In genomic region chr1:39850606-39851216, GRCh38 we compare ENCODE assay signal across 22 cellular contexts. TPM values are rescaled to one million over a fixed set of nuclear protein-coding genes. Genes with fewer than 3 reads are reported as not detected.
A peak's percentile ranks its signal among the peaks of the same experiment; 100 is the strongest.
DNase-seq lines count a peak whose midpoint lies in the region; ATAC-seq and TF ChIP-seq lines count a peak whose summit lies in the region.
"Had no signal": no experiment of that assay in that cellular context is flagged by ENCODE, and none has a peak within 500 bp of the region (broad histone marks: within the 10 kb centered on the region; RNA-seq: fewer than 3 reads in every experiment).

No MANE protein-coding gene starts in this region.

- peak overlapping the region; percentile 38 for H3K4me2 ChIP-seq in mammary epithelial cell (ENCODE audit: insufficient read depth, low read depth, low read length)

- peak overlapping the region in 1 of 3 experiments; percentile 11 for H3K4me3 ChIP-seq in mammary epithelial cell (replicated peaks in 1 of 3; ENCODE audit: insufficient read depth in 1 of 3, low read depth in 2 of 3, low read length in 3 of 3)
- no peak overlapping the region for H3K4me3 ChIP-seq in foreskin fibroblast (ENCODE audit: low read depth in 1 of 2, low read length in 2 of 2)
- H3K4me3 ChIP-seq in BE2C (ENCODE audit: low read depth, low read length) = no peak overlapping the region
- H3K4me3 ChIP-seq: HAP-1 had no signal

- no peaks in the 10 kb centered on the region for H3K9me3 Mint-ChIP-seq in MCF 10A (ENCODE audit: unreplicated experiment)
- H3K9me3 Mint-ChIP-seq in type B pancreatic cell = no peaks in the 10 kb centered on the region

- H2AFZ ChIP-seq in mammary epithelial cell (ENCODE audit: low read depth, low read length) = no peak overlapping the region

- H3K36me3 ChIP-seq in mammary epithelial cell (ENCODE audit: insufficient read depth, low read length) = peaks cover 12% of the 10 kb centered on the region
- peaks cover 4% of the 10 kb centered on the region; the same call in 1 of the 2 replicates for H3K36me3 ChIP-seq in BE2C

- H3K9ac ChIP-seq in mammary epithelial cell (ENCODE audit: insufficient read depth, low read length) = no peak overlapping the region

- CTCF ChIA-PET in mammary epithelial cell (lab: Charles Lee; ENCODE audit: low non-redundant PET) (interaction anchor here (0.9 kb wide), 1 partner anchor 52 kb away, joined by 6 read pairs; the partner anchor contains the start of gene MYCL), MCF 10A (lab: Yijun Ruan, JAX) (interaction anchor here (1.2 to 1.9 kb wide), 4 partner anchors 35 to 175 kb away, joined by 3 to 14 read pairs (median 4); partner anchors contain the start of gene MYCL)

- no peak for TF ChIP-seq POLR2A in GM18505 (IDR thresholded peaks at IDR 0.05; ENCODE audit: borderline replicate concordance, extremely low read depth, insufficient read depth, insufficient read length)

- no peak overlapping the region for H3K4me3 Mint-ChIP-seq in MCF 10A (ENCODE audit: unreplicated experiment)
- peak overlapping the region; percentile 15 for H3K4me3 Mint-ChIP-seq in T-helper 17 cell
- H3K4me3 Mint-ChIP-seq in type B pancreatic cell = peak overlapping the region; percentile 61
- H3K4me3 Mint-ChIP-seq: activated CD8-positive, alpha-beta memory T cell treated with anti-CD3 and anti-CD28 coated beads, Interleukin-2, amount 10 ng/mL, durations not matched to agents 7 days and 5 days had no signal

- peaks cover 35% of the 10 kb centered on the region for H3K79me2 ChIP-seq in mammary epithelial cell (ENCODE audit: insufficient read depth, low read length)

- H3K36me3 Mint-ChIP-seq in MCF 10A (ENCODE audit: insufficient read depth, unreplicated experiment) = peaks cover 41% of the 10 kb centered on the region
- H3K36me3 Mint-ChIP-seq in T-helper 17 cell (ENCODE audit: low read depth) = peaks cover 3% of the 10 kb centered on the region
- H3K36me3 Mint-ChIP-seq in type B pancreatic cell = peaks cover 24% of the 10 kb centered on the region

- no peaks in the 10 kb centered on the region for H3K9me3 ChIP-seq in mammary epithelial cell (replicated peaks; ENCODE audit: insufficient read depth, low read length)
- H3K9me3 ChIP-seq in T-helper 17 cell (ENCODE audit: control insufficient read depth, low read length, poor library complexity, severe bottlenecking) = no peaks in the 10 kb centered on the region
- H3K9me3 ChIP-seq in BE2C = no peaks in the 10 kb centered on the region
- H3K9me3 ChIP-seq: HAP-1 had no signal

- H3K4me1 ChIP-seq in mammary epithelial cell (ENCODE audit: insufficient read depth, low read length) (peaks cover 27% of the 10 kb centered on the region), foreskin keratinocyte (peaks cover 24% of the 10 kb centered on the region), BE2C (peaks cover 5% of the 10 kb centered on the region; the same call in 1 of the 2 replicates)

- H3K4me1 Mint-ChIP-seq in MCF 10A (ENCODE audit: insufficient read depth, unreplicated experiment) (peaks cover 18% of the 10 kb centered on the region), T-helper 17 cell (peaks cover 12% of the 10 kb centered on the region), type B pancreatic cell (ENCODE audit: unreplicated experiment) (peaks cover 26% of the 10 kb centered on the region)

- H3K27me3 Mint-ChIP-seq in MCF 10A (ENCODE audit: insufficient read depth, unreplicated experiment) (no peaks in the 10 kb centered on the region), T-helper 17 cell (no peaks in the 10 kb centered on the region), type B pancreatic cell (no peaks in the 10 kb centered on the region)
- H3K27me3 Mint-ChIP-seq: activated CD8-positive, alpha-beta memory T cell treated with anti-CD3 and anti-CD28 coated beads, Interleukin-2, amount 10 ng/mL, durations not matched to agents 7 days and 5 days had no signal

- H3K27me3 ChIP-seq in mammary epithelial cell (ENCODE audit: insufficient read depth, low read length) (no peaks in the 10 kb centered on the region), foreskin keratinocyte (no peaks in the 10 kb centered on the region), BE2C (no peaks in the 10 kb centered on the region)

- intact Hi-C loops in mammary epithelial cell (cut with micrococcal nuclease) (loop anchor here (5.0 kb wide), 1 partner anchor 52 kb away; the partner anchor contains the start of gene MYCL), MCF 10A (cut with micrococcal nuclease) (loop anchor here (5.0 kb wide), 1 partner anchor 52 kb away; the partner anchor contains the start of gene MYCL)

- peak; percentile 56 for ATAC-seq in T-helper 17 cell
- ATAC-seq in foreskin keratinocyte = no peak
- no peak for ATAC-seq in GM18505 (IDR thresholded peaks at IDR 0.05; ENCODE audit: unreplicated experiment)
- ATAC-seq: activated CD4-positive, CD25-positive, alpha-beta regulatory T cell treated with anti-CD3 and anti-CD28 coated beads, Interleukin-2, amount 50 U/mL, for 24 hours; activated CD8-positive, alpha-beta memory T cell treated with anti-CD3 and anti-CD28 coated beads, Interleukin-2, amount 10 ng/mL, durations not matched to agents 7 days and 5 days; left ventricle myocardium superior had no signal

- no peak for TF ChIP-seq CTCF in mammary epithelial cell (conservative IDR thresholded peaks at IDR 0.05 in 1 of 2, IDR thresholded peaks at IDR 0.05 in 1 of 2; ENCODE audit: extremely low read depth in 1 of 2, insufficient read depth in 1 of 2, low read depth in 1 of 2, low read length in 2 of 2)
- TF ChIP-seq CTCF in MCF 10A (IDR thresholded peaks at IDR 0.05; ENCODE audit: unreplicated experiment) = no peak
- no peak for TF ChIP-seq CTCF in foreskin keratinocyte (conservative IDR thresholded peaks at IDR 0.05)
- TF ChIP-seq CTCF in type B pancreatic cell (conservative IDR thresholded peaks at IDR 0.05) = no peak
- TF ChIP-seq CTCF in foreskin fibroblast (IDR thresholded peaks at IDR 0.05; ENCODE audit: low read depth, low read length) = no peak
- no peak for TF ChIP-seq CTCF in BE2C (IDR thresholded peaks at IDR 0.05; ENCODE audit: low read depth, low read length)

- in situ Hi-C loops in mammary epithelial cell (cut with MboI; ENCODE audit: low sequenced_read_pairs in 2 of 2) = no loop called here

- BruUV-seq in mammary epithelial cell (replicated peaks; lab: Mats Ljungman, UMichigan) = no TSS peak
- BruUV-seq in MCF 10A (replicated peaks; lab: Mats Ljungman, UMichigan) = no TSS peak

- no peaks in the 10 kb centered on the region for H4K20me1 ChIP-seq in mammary epithelial cell (ENCODE audit: insufficient read depth, low read length)

- DNase-seq in mammary epithelial cell = peak; percentile 58
- no peak for DNase-seq in MCF 10A (ENCODE audit: unreplicated experiment)
- no peak for DNase-seq in T-helper 17 cell
- DNase-seq in foreskin keratinocyte = peak; percentile 57 to 71
- DNase-seq in type B pancreatic cell (ENCODE audit: extremely low spot score, unreplicated experiment) = no peak
- DNase-seq in foreskin fibroblast = no peak
- DNase-seq in BE2C = no peak
- DNase-seq: ACHN; activated CD8-positive, alpha-beta memory T cell treated with anti-CD3 and anti-CD28 coated beads, Interleukin-2, amount 10 ng/mL, durations not matched to agents 7 days and 5 days; activated gamma-delta T cell treated with Interleukin-2 at 50 U/mL for 16 hours; amygdala; central memory CD4-positive, alpha-beta T cell; DMS79; left ventricle myocardium superior; NCI-H2081 treated with DMSO at 0.1 percent for 48 hours; NCI-H69; nucleus accumbens; SIG-M5 had no signal

- POLR2A ChIA-PET in MCF 10A (lab: Yijun Ruan, JAX) = interaction anchor here (0.5 to 1.8 kb wide), 9 partner anchors 12 to 123 kb away, joined by 3 to 6 read pairs (median 3); partner anchors contain the start of genes MYCL and TRIT1

- 16% methylated on average over 3 of the region's 3 CpGs for WGBS in mammary epithelial cell (ENCODE audit: low coverage, missing lambda C conversion rate)

- H3K27ac ChIP-seq in mammary epithelial cell (ENCODE audit: insufficient read depth, low read depth, low read length) (no peak overlapping the region), foreskin keratinocyte (no peak overlapping the region)
- H3K27ac ChIP-seq: HL-60 had no signal

- dilution Hi-C loops in mammary epithelial cell (cut with HindIII; ENCODE audit: low sequenced_read_pairs) = no loop called here

- no peak overlapping the region for H3K27ac Mint-ChIP-seq in MCF 10A (ENCODE audit: low read depth, unreplicated experiment)
- peak overlapping the region; percentile 85 for H3K27ac Mint-ChIP-seq in T-helper 17 cell
- H3K27ac Mint-ChIP-seq in type B pancreatic cell = peak overlapping the region; percentile 89
- H3K27ac Mint-ChIP-seq: activated CD8-positive, alpha-beta memory T cell treated with anti-CD3 and anti-CD28 coated beads, Interleukin-2, amount 10 ng/mL, durations not matched to agents 7 days and 5 days had no signal

RNA-seq across cellular contexts. Expression of gene TRIT1, which starts 32.6 kb away (rescaled TPM):
- total RNA-seq in mammary epithelial cell (10 to 100 TPM; 21.3 to 24.6 TPM), MCF 10A (2022) (27.4 and 30.6 TPM in 2 replicates), T-helper 17 cell (1 to 10 TPM; 9.5 to 9.8 TPM), foreskin keratinocyte (23.9 and 25.8 TPM in 2 replicates), type B pancreatic cell (ENCODE audit: low replicate concordance) (23.9 and 29.6 TPM in 2 replicates)
- polyA plus RNA-seq in mammary epithelial cell (15.4 TPM), foreskin keratinocyte (15.9 and 17.0 TPM in 2 replicates)
- 16.6 TPM for polyA minus RNA-seq in mammary epithelial cell
- 16.4 TPM for polyA plus RNA-seq in BE2C (2012; ENCODE audit: insufficient read depth, insufficient read length, low read depth)

RNA-seq across cellular contexts. Expression of gene MYCL, which starts 51.0 kb away (rescaled TPM):
- total RNA-seq in mammary epithelial cell (1 to 10 TPM; 3.1 to 4.5 TPM), MCF 10A (2022) (0.63 and 1.1 TPM in 2 replicates), T-helper 17 cell (1 to 10 TPM in 1 of 2 donors, under 1 TPM in 1; 0.68 to 1.2 TPM), foreskin keratinocyte (5.6 and 6.1 TPM in 2 replicates), type B pancreatic cell (ENCODE audit: low replicate concordance) (19.5 and 36.5 TPM in 2 replicates)
- polyA plus RNA-seq in mammary epithelial cell (2.3 TPM), foreskin keratinocyte (3.3 TPM in 2 replicates)
- polyA minus RNA-seq in mammary epithelial cell = 1.6 TPM
- 0.76 TPM for polyA plus RNA-seq in BE2C (2012; ENCODE audit: insufficient read depth, insufficient read length, low read depth)

Comparison
In these comparisons a context has a peak if more than half of its experiments do, and no peak if none do; other contexts are left out.
1. DNase-seq: peak in mammary epithelial cell (single experiment) and foreskin keratinocyte (2 of 2); none in MCF 10A (single experiment), T-helper 17 cell (0 of 3), type B pancreatic cell (single experiment), foreskin fibroblast (0 of 2) and BE2C (single experiment).